ENCODE assay signal across 12 cellular contexts in genomic region chr14:103296007-103296406, GRCh38. TPM values are rescaled to one million over a fixed set of nuclear protein-coding genes. Genes with fewer than 3 reads are reported as not detected.
DNase-seq lines count a peak whose midpoint lies in the region; ATAC-seq, FAIRE-seq and TF ChIP-seq lines count a peak whose summit lies in the region.
"Had no signal": no experiment of that assay in that cellular context is flagged by ENCODE, and none has a peak within 500 bp of the region (broad histone marks: within the 10 kb centered on the region; RNA-seq: fewer than 3 reads in every experiment).

No MANE protein-coding gene starts in this region.

- no peaks in the 10 kb centered on the region for H3K79me2 ChIP-seq in GM23338 (replicated peaks; ENCODE audit: insufficient read depth)

- intact Hi-C loops in prostate gland (cut with DNase I), result no loop called here

- H3K27me3 ChIP-seq in GM23338 (ENCODE audit: insufficient read depth), result no peaks in the 10 kb centered on the region
- no peaks in the 10 kb centered on the region for H3K27me3 ChIP-seq in prostate gland (replicated peaks; ENCODE audit: insufficient read depth)
- H3K27me3 ChIP-seq: thyroid gland had no signal

- DNase-seq in GM04504 (ENCODE audit: low read depth) (peak; percentile 31), RCC 7860 (ENCODE audit: low spot score) (peak; percentile 19), epithelial cell of prostate (ENCODE audit: low read depth, low spot score) (peak; percentile 27), non-pigmented ciliary epithelial cell (ENCODE audit: low read depth) (peak; percentile 10), caudate nucleus (lab: John Stamatoyannopoulos, UW) (no peak), NK-92 (lab: John Stamatoyannopoulos, UW; ENCODE audit: unreplicated experiment) (no peak), GM23338 (ENCODE audit: low spot score) (no peak), prostate gland (ENCODE audit: low spot score) (no peak)
- DNase-seq: activated CD4-positive, CD25-positive, alpha-beta regulatory T cell treated with anti-CD3 and anti-CD28 coated beads, Interleukin-2, amount 50 U/mL, for 72 hours; NCI-H1694 treated with DMSO at 0.1 percent for 48 hours; thyroid gland had no signal

- no peak for ATAC-seq in GM23338

- H3K9me2 ChIP-seq in GM23338 (ENCODE audit: insufficient read depth), result no peaks in the 10 kb centered on the region

- no peak for TF ChIP-seq CTCF in GM23338 (conservative IDR thresholded peaks at IDR 0.05; ENCODE audit: low read depth in 2 of 2)
- TF ChIP-seq CTCF in prostate gland (IDR thresholded peaks at IDR 0.05), result no peak

- H3K9me3 ChIP-seq in prostate gland, result no peaks in the 10 kb centered on the region
- H3K9me3 ChIP-seq: neutrophil, thyroid gland had no signal

- H3K4me1 Mint-ChIP-seq in GM23338, result peaks cover 6% of the 10 kb centered on the region

- H3K4me3 ChIP-seq in GM23338 (no peak overlapping the region), prostate gland (no peak overlapping the region)
- H3K4me3 ChIP-seq: thyroid gland had no signal

- no peaks in the 10 kb centered on the region; the same call in 2 of the 3 replicates for H3K9me3 Mint-ChIP-seq in GM23338

- TF ChIP-seq POLR2A in prostate gland (IDR thresholded peaks at IDR 0.05), result no peak

- no peaks in the 10 kb centered on the region for H3F3A ChIP-seq in GM23338 (replicated peaks; ENCODE audit: low read depth)

- H3K27ac ChIP-seq in epithelial cell of prostate, result peak overlapping the region; percentile 26
- H3K27ac ChIP-seq in caudate nucleus (ENCODE audit: low read depth, low read length), result no peak overlapping the region
- H3K27ac ChIP-seq in GM23338 (ENCODE audit: low read depth), result no peak overlapping the region
- no peak overlapping the region for H3K27ac ChIP-seq in prostate gland
- H3K27ac ChIP-seq: neutrophil, thyroid gland had no signal

- no peaks in the 10 kb centered on the region for H3K4me1 ChIP-seq in GM23338 (ENCODE audit: insufficient read depth)
- H3K4me1 ChIP-seq in prostate gland (replicated peaks), result no peaks in the 10 kb centered on the region
- H3K4me1 ChIP-seq: thyroid gland had no signal

- H3K27me3 Mint-ChIP-seq in GM23338 (ENCODE audit: insufficient read depth, low read depth, poor library complexity), result peaks cover 14% of the 10 kb centered on the region

- H3K4me3 Mint-ChIP-seq in GM23338, result no peak overlapping the region

- H3K4me2 ChIP-seq in GM23338, result no peak overlapping the region

- H3K36me3 Mint-ChIP-seq in GM23338 (ENCODE audit: low read depth), result no peaks in the 10 kb centered on the region

- no peak overlapping the region for H3K27ac Mint-ChIP-seq in GM23338

- H4K20me1 ChIP-seq in GM23338 (replicated peaks; ENCODE audit: insufficient read depth), result no peaks in the 10 kb centered on the region

- peak; percentile 10 for FAIRE-seq in RCC 7860 (lab: Jason Lieb, UNC)

- no peak overlapping the region for H2AFZ ChIP-seq in GM23338

- H3K36me3 ChIP-seq in GM23338 (ENCODE audit: insufficient read depth) (no peaks in the 10 kb centered on the region), prostate gland (no peaks in the 10 kb centered on the region)
- H3K36me3 ChIP-seq: neutrophil, thyroid gland had no signal

TF ChIP-seq in GM23338, 12 proteins besides CTCF, POLR2A, EP300 and RAD21 (continues in another document):
- TF ChIP-seq, protein P1, sequence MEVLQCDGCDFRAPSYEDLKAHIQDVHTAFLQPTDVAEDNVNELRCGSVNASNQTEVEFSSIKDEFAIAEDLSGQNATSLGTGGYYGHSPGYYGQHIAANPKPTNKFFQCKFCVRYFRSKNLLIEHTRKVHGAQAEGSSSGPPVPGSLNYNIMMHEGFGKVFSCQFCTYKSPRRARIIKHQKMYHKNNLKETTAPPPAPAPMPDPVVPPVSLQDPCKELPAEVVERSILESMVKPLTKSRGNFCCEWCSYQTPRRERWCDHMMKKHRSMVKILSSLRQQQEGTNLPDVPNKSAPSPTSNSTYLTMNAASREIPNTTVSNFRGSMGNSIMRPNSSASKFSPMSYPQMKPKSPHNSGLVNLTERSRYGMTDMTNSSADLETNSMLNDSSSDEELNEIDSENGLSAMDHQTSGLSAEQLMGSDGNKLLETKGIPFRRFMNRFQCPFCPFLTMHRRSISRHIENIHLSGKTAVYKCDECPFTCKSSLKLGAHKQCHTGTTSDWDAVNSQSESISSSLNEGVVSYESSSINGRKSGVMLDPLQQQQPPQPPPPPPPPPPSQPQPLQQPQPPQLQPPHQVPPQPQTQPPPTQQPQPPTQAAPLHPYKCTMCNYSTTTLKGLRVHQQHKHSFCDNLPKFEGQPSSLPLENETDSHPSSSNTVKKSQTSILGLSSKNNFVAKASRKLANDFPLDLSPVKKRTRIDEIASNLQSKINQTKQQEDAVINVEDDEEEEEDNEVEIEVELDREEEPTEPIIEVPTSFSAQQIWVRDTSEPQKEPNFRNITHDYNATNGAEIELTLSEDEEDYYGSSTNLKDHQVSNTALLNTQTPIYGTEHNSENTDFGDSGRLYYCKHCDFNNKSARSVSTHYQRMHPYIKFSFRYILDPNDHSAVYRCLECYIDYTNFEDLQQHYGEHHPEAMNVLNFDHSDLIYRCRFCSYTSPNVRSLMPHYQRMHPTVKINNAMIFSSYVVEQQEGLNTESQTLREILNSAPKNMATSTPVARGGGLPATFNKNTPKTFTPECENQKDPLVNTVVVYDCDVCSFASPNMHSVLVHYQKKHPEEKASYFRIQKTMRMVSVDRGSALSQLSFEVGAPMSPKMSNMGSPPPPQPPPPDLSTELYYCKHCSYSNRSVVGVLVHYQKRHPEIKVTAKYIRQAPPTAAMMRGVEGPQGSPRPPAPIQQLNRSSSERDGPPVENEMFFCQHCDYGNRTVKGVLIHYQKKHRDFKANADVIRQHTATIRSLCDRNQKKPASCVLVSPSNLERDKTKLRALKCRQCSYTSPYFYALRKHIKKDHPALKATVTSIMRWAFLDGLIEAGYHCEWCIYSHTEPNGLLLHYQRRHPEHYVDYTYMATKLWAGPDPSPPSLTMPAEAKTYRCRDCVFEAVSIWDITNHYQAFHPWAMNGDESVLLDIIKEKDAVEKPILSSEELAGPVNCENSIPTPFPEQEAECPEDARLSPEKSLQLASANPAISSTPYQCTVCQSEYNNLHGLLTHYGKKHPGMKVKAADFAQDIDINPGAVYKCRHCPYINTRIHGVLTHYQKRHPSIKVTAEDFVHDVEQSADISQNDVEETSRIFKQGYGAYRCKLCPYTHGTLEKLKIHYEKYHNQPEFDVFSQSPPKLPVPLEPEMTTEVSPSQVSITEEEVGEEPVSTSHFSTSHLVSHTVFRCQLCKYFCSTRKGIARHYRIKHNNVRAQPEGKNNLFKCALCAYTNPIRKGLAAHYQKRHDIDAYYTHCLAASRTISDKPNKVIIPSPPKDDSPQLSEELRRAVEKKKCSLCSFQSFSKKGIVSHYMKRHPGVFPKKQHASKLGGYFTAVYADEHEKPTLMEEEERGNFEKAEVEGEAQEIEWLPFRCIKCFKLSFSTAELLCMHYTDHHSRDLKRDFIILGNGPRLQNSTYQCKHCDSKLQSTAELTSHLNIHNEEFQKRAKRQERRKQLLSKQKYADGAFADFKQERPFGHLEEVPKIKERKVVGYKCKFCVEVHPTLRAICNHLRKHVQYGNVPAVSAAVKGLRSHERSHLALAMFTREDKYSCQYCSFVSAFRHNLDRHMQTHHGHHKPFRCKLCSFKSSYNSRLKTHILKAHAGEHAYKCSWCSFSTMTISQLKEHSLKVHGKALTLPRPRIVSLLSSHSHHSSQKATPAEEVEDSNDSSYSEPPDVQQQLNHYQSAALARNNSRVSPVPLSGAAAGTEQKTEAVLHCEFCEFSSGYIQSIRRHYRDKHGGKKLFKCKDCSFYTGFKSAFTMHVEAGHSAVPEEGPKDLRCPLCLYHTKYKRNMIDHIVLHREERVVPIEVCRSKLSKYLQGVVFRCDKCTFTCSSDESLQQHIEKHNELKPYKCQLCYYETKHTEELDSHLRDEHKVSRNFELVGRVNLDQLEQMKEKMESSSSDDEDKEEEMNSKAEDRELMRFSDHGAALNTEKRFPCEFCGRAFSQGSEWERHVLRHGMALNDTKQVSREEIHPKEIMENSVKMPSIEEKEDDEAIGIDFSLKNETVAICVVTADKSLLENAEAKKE (CRISPR knock-in tag; IDR thresholded peaks at IDR 0.05), result no peak
- TF ChIP-seq JUNB (IDR thresholded peaks at IDR 0.05; ENCODE audit: unreplicated experiment) (no peak), ZNF114 (CRISPR knock-in tag; IDR thresholded peaks at IDR 0.05) (no peak), STAT1 (IDR thresholded peaks at IDR 0.05; ENCODE audit: unreplicated experiment) (no peak), EZH2phosphoT487 (IDR thresholded peaks at IDR 0.05; ENCODE audit: unreplicated experiment) (no peak), NANOG (IDR thresholded peaks at IDR 0.05; ENCODE audit: borderline replicate concordance) (no peak), EZH2 (IDR thresholded peaks at IDR 0.05; ENCODE audit: low read depth, unreplicated experiment) (no peak), POLR2AphosphoS5 (IDR thresholded peaks at IDR 0.05; ENCODE audit: low read depth) (no peak), CREB1 (CRISPR knock-in tag; IDR thresholded peaks at IDR 0.05; ENCODE audit: low read depth) (no peak)
- TF ChIP-seq, protein P2, sequence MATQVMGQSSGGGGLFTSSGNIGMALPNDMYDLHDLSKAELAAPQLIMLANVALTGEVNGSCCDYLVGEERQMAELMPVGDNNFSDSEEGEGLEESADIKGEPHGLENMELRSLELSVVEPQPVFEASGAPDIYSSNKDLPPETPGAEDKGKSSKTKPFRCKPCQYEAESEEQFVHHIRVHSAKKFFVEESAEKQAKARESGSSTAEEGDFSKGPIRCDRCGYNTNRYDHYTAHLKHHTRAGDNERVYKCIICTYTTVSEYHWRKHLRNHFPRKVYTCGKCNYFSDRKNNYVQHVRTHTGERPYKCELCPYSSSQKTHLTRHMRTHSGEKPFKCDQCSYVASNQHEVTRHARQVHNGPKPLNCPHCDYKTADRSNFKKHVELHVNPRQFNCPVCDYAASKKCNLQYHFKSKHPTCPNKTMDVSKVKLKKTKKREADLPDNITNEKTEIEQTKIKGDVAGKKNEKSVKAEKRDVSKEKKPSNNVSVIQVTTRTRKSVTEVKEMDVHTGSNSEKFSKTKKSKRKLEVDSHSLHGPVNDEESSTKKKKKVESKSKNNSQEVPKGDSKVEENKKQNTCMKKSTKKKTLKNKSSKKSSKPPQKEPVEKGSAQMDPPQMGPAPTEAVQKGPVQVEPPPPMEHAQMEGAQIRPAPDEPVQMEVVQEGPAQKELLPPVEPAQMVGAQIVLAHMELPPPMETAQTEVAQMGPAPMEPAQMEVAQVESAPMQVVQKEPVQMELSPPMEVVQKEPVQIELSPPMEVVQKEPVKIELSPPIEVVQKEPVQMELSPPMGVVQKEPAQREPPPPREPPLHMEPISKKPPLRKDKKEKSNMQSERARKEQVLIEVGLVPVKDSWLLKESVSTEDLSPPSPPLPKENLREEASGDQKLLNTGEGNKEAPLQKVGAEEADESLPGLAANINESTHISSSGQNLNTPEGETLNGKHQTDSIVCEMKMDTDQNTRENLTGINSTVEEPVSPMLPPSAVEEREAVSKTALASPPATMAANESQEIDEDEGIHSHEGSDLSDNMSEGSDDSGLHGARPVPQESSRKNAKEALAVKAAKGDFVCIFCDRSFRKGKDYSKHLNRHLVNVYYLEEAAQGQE (IDR thresholded peaks at IDR 0.05; ENCODE audit: unreplicated experiment), result no peak

RNA-seq across cellular contexts. Expression of gene EIF5, which starts 38.0 kb away (rescaled TPM):
- 177 and 194 TPM in 2 replicates for total RNA-seq in GM23338 (2014; rRNA removed; shearing (Covaris generic))
- 476 and 634 TPM in 2 replicates for polyA plus RNA-seq in GM23338 (2016; fragmentation: Nextera tagmentation; extraction: Ambion mirVana)
- total RNA-seq in prostate gland, result 100 to 1,000 TPM; 205 to 268 TPM

Comparison
In these comparisons a context has a peak if more than half of its experiments do, and no peak if none do; other contexts are left out.
1. DNase-seq: peak in GM04504 (single experiment), RCC 7860 (single experiment), epithelial cell of prostate (single experiment) and non-pigmented ciliary epithelial cell (single experiment); none in caudate nucleus (0 of 61), NK-92 (single experiment), GM23338 (single experiment) and prostate gland (single experiment).